1 cellular context compared by ENCODE assay signal in genomic region chr11:705646-706438, GRCh38.
TF ChIP-seq lines count a peak whose summit lies in the region.

Gene EPS8L2 (plus strand): TSS chr11:706231. CDS start chr11:709408, 3,177 bp downstream.

TF ChIP-seq in HepG2, 621 proteins besides CTCF, POLR2A, EP300 and RAD21 (continued from another document and continues in another):
- TF ChIP-seq ZNF343 (CRISPR knock-in tag; IDR thresholded peaks at IDR 0.05), result no peak
- TF ChIP-seq DR1 (CRISPR knock-in tag; IDR thresholded peaks at IDR 0.05), result no peak
- TF ChIP-seq, protein P1, sequence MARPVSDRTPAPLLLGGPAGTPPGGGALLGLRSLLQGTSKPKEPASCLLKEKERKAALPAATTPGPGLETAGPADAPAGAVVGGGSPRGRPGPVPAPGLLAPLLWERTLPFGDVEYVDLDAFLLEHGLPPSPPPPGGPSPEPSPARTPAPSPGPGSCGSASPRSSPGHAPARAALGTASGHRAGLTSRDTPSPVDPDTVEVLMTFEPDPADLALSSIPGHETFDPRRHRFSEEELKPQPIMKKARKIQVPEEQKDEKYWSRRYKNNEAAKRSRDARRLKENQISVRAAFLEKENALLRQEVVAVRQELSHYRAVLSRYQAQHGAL (CRISPR knock-in tag; IDR thresholded peaks at IDR 0.05; ENCODE audit: not compliant biosample characterization), result no peak
- no peak for TF ChIP-seq SAFB2 (CRISPR knock-in tag; IDR thresholded peaks at IDR 0.05; ENCODE audit: borderline replicate concordance, low read depth)
- no peak for TF ChIP-seq TCF7 (IDR thresholded peaks at IDR 0.05; ENCODE audit: low read depth)
- no peak for TF ChIP-seq ZBTB7B (CRISPR knock-in tag; IDR thresholded peaks at IDR 0.05)
- no peak for TF ChIP-seq ZNF747 (CRISPR knock-in tag; IDR thresholded peaks at IDR 0.05; ENCODE audit: borderline replicate concordance)
- no peak for TF ChIP-seq MAFF (IDR thresholded peaks at IDR 0.05; ENCODE audit: low read depth, low read length)
- no peak; the same call in 1 of the 2 replicates for TF ChIP-seq ZSCAN12 (CRISPR knock-in tag; IDR thresholded peaks at IDR 0.05)
- no peak for TF ChIP-seq ZIK1 (CRISPR knock-in tag; IDR thresholded peaks at IDR 0.05; ENCODE audit: borderline replicate concordance, low read depth)
- TF ChIP-seq ZNF75D (CRISPR knock-in tag; IDR thresholded peaks at IDR 0.05; ENCODE audit: borderline replicate concordance), result no peak
- TF ChIP-seq PAWR (CRISPR knock-in tag; IDR thresholded peaks at IDR 0.05; ENCODE audit: borderline replicate concordance), result no peak
- no peak for TF ChIP-seq ZNF605 (CRISPR knock-in tag; IDR thresholded peaks at IDR 0.05)
- 0 out of 2 replicates have a peak, but pooled peaks have one; percentile 6 for TF ChIP-seq ZNF790 (CRISPR knock-in tag; IDR thresholded peaks at IDR 0.05; ENCODE audit: borderline replicate concordance)
- no peak for TF ChIP-seq SP1 (IDR thresholded peaks at IDR 0.05)
- no peak for TF ChIP-seq SP1 (CRISPR knock-in tag; IDR thresholded peaks at IDR 0.05)
- no peak for TF ChIP-seq MZF1 (CRISPR knock-in tag; IDR thresholded peaks at IDR 0.05; ENCODE audit: borderline replicate concordance)
- TF ChIP-seq, protein P2, sequence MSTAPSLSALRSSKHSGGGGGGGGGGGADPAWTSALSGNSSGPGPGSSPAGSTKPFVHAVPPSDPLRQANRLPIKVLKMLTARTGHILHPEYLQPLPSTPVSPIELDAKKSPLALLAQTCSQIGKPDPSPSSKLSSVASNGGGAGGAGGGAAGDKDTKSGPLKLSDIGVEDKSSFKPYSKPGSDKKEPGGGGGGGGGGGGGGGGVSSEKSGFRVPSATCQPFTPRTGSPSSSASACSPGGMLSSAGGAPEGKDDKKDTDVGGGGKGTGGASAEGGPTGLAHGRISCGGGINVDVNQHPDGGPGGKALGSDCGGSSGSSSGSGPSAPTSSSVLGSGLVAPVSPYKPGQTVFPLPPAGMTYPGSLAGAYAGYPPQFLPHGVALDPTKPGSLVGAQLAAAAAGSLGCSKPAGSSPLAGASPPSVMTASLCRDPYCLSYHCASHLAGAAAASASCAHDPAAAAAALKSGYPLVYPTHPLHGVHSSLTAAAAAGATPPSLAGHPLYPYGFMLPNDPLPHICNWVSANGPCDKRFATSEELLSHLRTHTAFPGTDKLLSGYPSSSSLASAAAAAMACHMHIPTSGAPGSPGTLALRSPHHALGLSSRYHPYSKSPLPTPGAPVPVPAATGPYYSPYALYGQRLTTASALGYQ (CRISPR knock-in tag; IDR thresholded peaks at IDR 0.05), result no peak
- TF ChIP-seq, protein P3, sequence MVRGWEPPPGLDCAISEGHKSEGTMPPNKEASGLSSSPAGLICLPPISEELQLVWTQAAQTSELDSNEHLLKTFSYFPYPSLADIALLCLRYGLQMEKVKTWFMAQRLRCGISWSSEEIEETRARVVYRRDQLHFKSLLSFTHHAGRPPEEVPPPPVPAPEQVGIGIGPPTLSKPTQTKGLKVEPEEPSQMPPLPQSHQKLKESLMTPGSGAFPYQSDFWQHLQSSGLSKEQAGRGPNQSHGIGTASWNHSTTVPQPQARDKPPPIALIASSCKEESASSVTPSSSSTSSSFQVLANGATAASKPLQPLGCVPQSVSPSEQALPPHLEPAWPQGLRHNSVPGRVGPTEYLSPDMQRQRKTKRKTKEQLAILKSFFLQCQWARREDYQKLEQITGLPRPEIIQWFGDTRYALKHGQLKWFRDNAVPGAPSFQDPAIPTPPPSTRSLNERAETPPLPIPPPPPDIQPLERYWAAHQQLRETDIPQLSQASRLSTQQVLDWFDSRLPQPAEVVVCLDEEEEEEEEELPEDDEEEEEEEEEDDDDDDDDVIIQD (CRISPR knock-in tag; IDR thresholded peaks at IDR 0.05; ENCODE audit: low read depth), result no peak
- TF ChIP-seq MED8 (CRISPR knock-in tag; IDR thresholded peaks at IDR 0.05; ENCODE audit: insufficient replicate concordance), result no peak
- TF ChIP-seq ZNF629 (CRISPR knock-in tag; conservative IDR thresholded peaks at IDR 0.05), result 0 out of 2 replicates have a peak, but pooled peaks have one; percentile 7
- TF ChIP-seq FOSL2 (CRISPR knock-in tag; IDR thresholded peaks at IDR 0.05), result no peak
- TF ChIP-seq ZBTB8A (CRISPR knock-in tag; IDR thresholded peaks at IDR 0.05; ENCODE audit: borderline replicate concordance, low read depth), result no peak
- peak; percentile 7; the same call in 1 of the 2 replicates for TF ChIP-seq ERF (CRISPR knock-in tag; IDR thresholded peaks at IDR 0.05)
- no peak for TF ChIP-seq ZNF713 (CRISPR knock-in tag; IDR thresholded peaks at IDR 0.05)
- 0 out of 2 replicates have a peak, but pooled peaks have one; percentile 14 for TF ChIP-seq ZNF138 (CRISPR knock-in tag; IDR thresholded peaks at IDR 0.05; ENCODE audit: low read depth)
- no peak for TF ChIP-seq HDAC2 (CRISPR knock-in tag; IDR thresholded peaks at IDR 0.05)
- peak; percentile 22; the same call in 1 of the 2 replicates for TF ChIP-seq ZNF691 (CRISPR knock-in tag; IDR thresholded peaks at IDR 0.05; ENCODE audit: borderline replicate concordance, low read depth)
- no peak for TF ChIP-seq PTBP1 (IDR thresholded peaks at IDR 0.05; ENCODE audit: low read depth, low read length, poor library complexity, severe bottlenecking)
- no peak; the same call in 1 of the 2 replicates for TF ChIP-seq MAZ (IDR thresholded peaks at IDR 0.05; ENCODE audit: borderline replicate concordance, low read depth, low read length)
- no peak for TF ChIP-seq MAZ (CRISPR knock-in tag; IDR thresholded peaks at IDR 0.05; ENCODE audit: low read depth)
- TF ChIP-seq, protein P4, sequence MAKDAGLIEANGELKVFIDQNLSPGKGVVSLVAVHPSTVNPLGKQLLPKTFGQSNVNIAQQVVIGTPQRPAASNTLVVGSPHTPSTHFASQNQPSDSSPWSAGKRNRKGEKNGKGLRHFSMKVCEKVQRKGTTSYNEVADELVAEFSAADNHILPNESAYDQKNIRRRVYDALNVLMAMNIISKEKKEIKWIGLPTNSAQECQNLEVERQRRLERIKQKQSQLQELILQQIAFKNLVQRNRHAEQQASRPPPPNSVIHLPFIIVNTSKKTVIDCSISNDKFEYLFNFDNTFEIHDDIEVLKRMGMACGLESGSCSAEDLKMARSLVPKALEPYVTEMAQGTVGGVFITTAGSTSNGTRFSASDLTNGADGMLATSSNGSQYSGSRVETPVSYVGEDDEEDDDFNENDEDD (CRISPR knock-in tag; IDR thresholded peaks at IDR 0.05; ENCODE audit: borderline replicate concordance), result 0 out of 2 replicates have a peak, but pooled peaks have one; percentile 23
- no peak; the same call in 1 of the 2 replicates for TF ChIP-seq GABPB1 (CRISPR knock-in tag; IDR thresholded peaks at IDR 0.05)
- no peak for TF ChIP-seq ZNF382 (CRISPR knock-in tag; IDR thresholded peaks at IDR 0.05; ENCODE audit: borderline replicate concordance)
- no peak for TF ChIP-seq TEAD3 (CRISPR knock-in tag; optimal IDR thresholded peaks at IDR 0.05; ENCODE audit: borderline replicate concordance)
- no peak for TF ChIP-seq ZNF30 (CRISPR knock-in tag; IDR thresholded peaks at IDR 0.05)
- no peak for TF ChIP-seq BRCA1 (CRISPR knock-in tag; IDR thresholded peaks at IDR 0.05)
- no peak for TF ChIP-seq SMARCC2 (IDR thresholded peaks at IDR 0.05)
- TF ChIP-seq ZNF7 (CRISPR knock-in tag; IDR thresholded peaks at IDR 0.05), result no peak
- TF ChIP-seq ZNF430 (CRISPR knock-in tag; IDR thresholded peaks at IDR 0.05), result peak; percentile 12; the same call in 1 of the 2 replicates
- TF ChIP-seq GRHL1 (CRISPR knock-in tag; conservative IDR thresholded peaks at IDR 0.05), result no peak
- TF ChIP-seq, protein P5, sequence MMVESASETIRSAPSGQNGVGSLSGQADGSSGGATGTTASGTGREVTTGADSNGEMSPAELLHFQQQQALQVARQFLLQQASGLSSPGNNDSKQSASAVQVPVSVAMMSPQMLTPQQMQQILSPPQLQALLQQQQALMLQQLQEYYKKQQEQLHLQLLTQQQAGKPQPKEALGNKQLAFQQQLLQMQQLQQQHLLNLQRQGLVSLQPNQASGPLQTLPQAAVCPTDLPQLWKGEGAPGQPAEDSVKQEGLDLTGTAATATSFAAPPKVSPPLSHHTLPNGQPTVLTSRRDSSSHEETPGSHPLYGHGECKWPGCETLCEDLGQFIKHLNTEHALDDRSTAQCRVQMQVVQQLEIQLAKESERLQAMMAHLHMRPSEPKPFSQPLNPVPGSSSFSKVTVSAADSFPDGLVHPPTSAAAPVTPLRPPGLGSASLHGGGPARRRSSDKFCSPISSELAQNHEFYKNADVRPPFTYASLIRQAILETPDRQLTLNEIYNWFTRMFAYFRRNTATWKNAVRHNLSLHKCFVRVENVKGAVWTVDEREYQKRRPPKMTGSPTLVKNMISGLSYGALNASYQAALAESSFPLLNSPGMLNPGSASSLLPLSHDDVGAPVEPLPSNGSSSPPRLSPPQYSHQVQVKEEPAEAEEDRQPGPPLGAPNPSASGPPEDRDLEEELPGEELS (CRISPR knock-in tag; IDR thresholded peaks at IDR 0.05), result 0 out of 2 replicates have a peak, but pooled peaks have one; percentile 21
- no peak for TF ChIP-seq RELA (CRISPR knock-in tag; IDR thresholded peaks at IDR 0.05)
- TF ChIP-seq POLR2AphosphoS2 (IDR thresholded peaks at IDR 0.05; ENCODE audit: low read depth, low read length), result no peak
- TF ChIP-seq AHDC1 (CRISPR knock-in tag; IDR thresholded peaks at IDR 0.05; ENCODE audit: borderline replicate concordance), result no peak
- TF ChIP-seq, protein P6, sequence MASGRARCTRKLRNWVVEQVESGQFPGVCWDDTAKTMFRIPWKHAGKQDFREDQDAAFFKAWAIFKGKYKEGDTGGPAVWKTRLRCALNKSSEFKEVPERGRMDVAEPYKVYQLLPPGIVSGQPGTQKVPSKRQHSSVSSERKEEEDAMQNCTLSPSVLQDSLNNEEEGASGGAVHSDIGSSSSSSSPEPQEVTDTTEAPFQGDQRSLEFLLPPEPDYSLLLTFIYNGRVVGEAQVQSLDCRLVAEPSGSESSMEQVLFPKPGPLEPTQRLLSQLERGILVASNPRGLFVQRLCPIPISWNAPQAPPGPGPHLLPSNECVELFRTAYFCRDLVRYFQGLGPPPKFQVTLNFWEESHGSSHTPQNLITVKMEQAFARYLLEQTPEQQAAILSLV (CRISPR knock-in tag; IDR thresholded peaks at IDR 0.05; ENCODE audit: borderline replicate concordance), result no peak
- TF ChIP-seq HNF4G (IDR thresholded peaks at IDR 0.05; ENCODE audit: borderline replicate concordance, low read depth, low read length), result no peak
- no peak; the same call in 1 of the 2 replicates for TF ChIP-seq HNF4G (CRISPR knock-in tag; IDR thresholded peaks at IDR 0.05; ENCODE audit: borderline replicate concordance, low read depth)
- no peak for TF ChIP-seq KLF6 (CRISPR knock-in tag; IDR thresholded peaks at IDR 0.05)
